In genomic region chr4:107615809-107616208, GRCh38 we compare ENCODE assay signal across 30 cellular contexts.
"Had no signal": no experiment of that assay in that cellular context is flagged by ENCODE, and none has a peak within 500 bp of the region (broad histone marks: within the 10 kb centered on the region; RNA-seq: fewer than 3 reads in every experiment).

No MANE protein-coding gene starts in this region.

- H3K27me3 ChIP-seq: adrenal gland, body of pancreas, dorsolateral prefrontal cortex, foreskin keratinocyte, gastrocnemius medialis had no signal

- H3K4me1 ChIP-seq: adrenal gland, foreskin keratinocyte had no signal

- H3K27ac ChIP-seq: adrenal gland, body of pancreas, coronary artery, dorsolateral prefrontal cortex, foreskin keratinocyte, gastrocnemius medialis had no signal

- H3K9me3 ChIP-seq: adrenal gland, body of pancreas, gastrocnemius medialis had no signal

- H3K4me3 ChIP-seq: adrenal gland, body of pancreas, coronary artery, dorsolateral prefrontal cortex, gastrocnemius medialis had no signal

- H3K36me3 ChIP-seq: adrenal gland had no signal

- DNase-seq: activated CD4-positive, alpha-beta memory T cell treated with anti-CD3 and anti-CD28 coated beads for 36 hours; activated CD4-positive, alpha-beta T cell treated with anti-CD3 and anti-CD28 coated beads for 36 hours; activated CD4-positive, alpha-beta T cell treated with anti-CD3 and anti-CD28 coated beads, Interleukin-2, amount 10 ng/mL, durations not matched to agents 24 days and 14 days; activated CD4-positive, CD25-positive, alpha-beta regulatory T cell; activated CD4-positive, CD25-positive, alpha-beta regulatory T cell treated with anti-CD3 and anti-CD28 coated beads, Interleukin-2, amount 50 U/mL, for 72 hours; activated CD8-positive, alpha-beta memory T cell treated with anti-CD3 and anti-CD28 coated beads, Interleukin-2, amount 10 ng/mL, durations not matched to agents 7 days and 5 days; activated CD8-positive, alpha-beta memory T cell treated with anti-CD3 and anti-CD28 coated beads, Interleukin-2, amount 50 U/mL, for 4 hours; activated CD8-positive, alpha-beta T cell treated with anti-CD3 and anti-CD28 coated beads, Interleukin-2, amount 10 ng/mL, durations not matched to agents 7 days and 5 days; activated effector memory CD4-positive, alpha-beta T cell treated with anti-CD3 and anti-CD28 coated beads, Interleukin-2, amount 50 U/mL, for 16 hours; activated naive CD4-positive, alpha-beta T cell treated with anti-CD3 and anti-CD28 coated beads for 36 hours; activated naive CD8-positive, alpha-beta T cell treated with anti-CD3 and anti-CD28 coated beads for 36 hours; activated naive CD8-positive, alpha-beta T cell treated with anti-CD3 and anti-CD28 coated beads, Interleukin-2, amount 50 U/mL, for 24 hours; activated T-cell treated with anti-CD3 and anti-CD28 coated beads, Interleukin-2, amount 50 U/mL, for 1 hour; activated T-cell treated with anti-CD3 and anti-CD28 coated beads, Interleukin-2, amount 50 U/mL, for 48 hours; adrenal gland; amygdala; aorta; body of pancreas; central memory CD4-positive, alpha-beta T cell; cerebellar nuclear complex; dorsolateral prefrontal cortex; effector memory CD4-positive, alpha-beta T cell; endodermal cell; foreskin keratinocyte; gastrocnemius medialis; glutamatergic neuron; T-helper 1 cell; T-helper 17 cell; T1000 had no signal
